8 cellular contexts compared by ENCODE assay signal in genomic region chr1:10398734-10399486, GRCh38. TPM values are rescaled to one million over a fixed set of nuclear protein-coding genes. Genes with fewer than 3 reads are reported as not detected.
DNase-seq lines count a peak whose midpoint lies in the region; ATAC-seq lines count a peak whose summit lies in the region.

PGD (plus strand) TSS chr1:10399064; CDS start chr1:10399118, 54 bp downstream.

- peaks cover 26% of the 10 kb centered on the region for H3K4me1 ChIP-seq in BLaER1

- H3K27me3 ChIP-seq in BLaER1 = no peaks in the 10 kb centered on the region

- peak within 1 kb of the TSS; percentile 88 for H3K27ac ChIP-seq in BLaER1

- peaks cover 35% of the 10 kb centered on the region for H3K36me3 ChIP-seq in BLaER1

- H3K4me3 ChIP-seq in BLaER1 = peak within 1 kb of the TSS; percentile 90

- DNase-seq in NCI-H69 (lab: John Stamatoyannopoulos, UW) = peak; percentile 96
- peak; percentile 97 for DNase-seq in activated CD4-positive, alpha-beta T cell treated with anti-CD3 and anti-CD28 coated beads, Interleukin-2, amount 50 U/mL, for 1 hour
- peak; percentile 97 for DNase-seq in dedifferentiated amniotic fluid mesenchymal stem cell (ENCODE audit: extremely low spot score)
- DNase-seq in left lobe of liver (ENCODE audit: low spot score) = peak; percentile 99
- DNase-seq in stimulated activated CD4-positive, alpha-beta T cell treated with anti-CD3 and anti-CD28 coated beads, Interleukin-2, amount 100 ng/mL, for 4 hours (ENCODE audit: low read depth) = peak; percentile 95

- H3K4me2 ChIP-seq in BLaER1 = peak within 1 kb of the TSS; percentile 98

- peak within 1 kb of the TSS; percentile 91 for H3K9ac ChIP-seq in BLaER1

- H4K20me1 ChIP-seq in BLaER1 = peaks cover 30% of the 10 kb centered on the region

- peaks cover 16% of the 10 kb centered on the region for H3K9me3 ChIP-seq in BLaER1

- ATAC-seq in GM19328 (IDR thresholded peaks at IDR 0.05; ENCODE audit: unreplicated experiment) (peak; percentile 88), HG03520 (IDR thresholded peaks at IDR 0.05; ENCODE audit: unreplicated experiment) (peak; percentile 93), left lobe of liver (peak; percentile 93)

RNA-seq across cellular contexts. Expression of gene PGD, which starts in this region (rescaled TPM):
- 51.2 TPM for total RNA-seq in left lobe of liver

Comparison
In these comparisons a context has a peak if more than half of its experiments do, and no peak if none do; other contexts are left out.
1. Peak in every context shown above with its lines: DNase-seq, ATAC-seq, H3K4me3 ChIP-seq and H3K27ac ChIP-seq.